ENCODE assay signal across 8 cellular contexts in genomic region chr4:152014280-152014679, GRCh38.
DNase-seq lines count a peak whose midpoint lies in the region; ATAC-seq and TF ChIP-seq lines count a peak whose summit lies in the region.

No MANE protein-coding gene starts in this region.

- H3K36me3 ChIP-seq in CD4-positive, CD25-positive, alpha-beta regulatory T cell (ENCODE audit: control insufficient read depth, insufficient read depth, low read length), result no peaks in the 10 kb centered on the region
- H3K36me3 ChIP-seq in stomach, result no peaks in the 10 kb centered on the region

- H3K27ac ChIP-seq in CD4-positive, CD25-positive, alpha-beta regulatory T cell (ENCODE audit: insufficient read depth, low read length, poor library complexity, severe bottlenecking), result no peak overlapping the region
- H3K27ac ChIP-seq in stomach, result no peak overlapping the region

- no peaks in the 10 kb centered on the region for H3K9me3 ChIP-seq in CD4-positive, CD25-positive, alpha-beta regulatory T cell (ENCODE audit: control insufficient read depth in 2 of 2, low read length in 2 of 2)
- peaks cover 0 to 8% (median 4%) of the 10 kb centered on the region in 4 donors for H3K9me3 ChIP-seq in stomach

- TF ChIP-seq CTCF in stomach (IDR thresholded peaks at IDR 0.05), result no peak

- no peak for TF ChIP-seq POLR2A in stomach (IDR thresholded peaks at IDR 0.05)

- H3K4me3 Mint-ChIP-seq in CD4-positive, CD25-positive, alpha-beta regulatory T cell, result peak overlapping the region in 3 of 4 donors; percentile 33 to 55 (median 54)

- peak overlapping the region in 2 of 3 donors; percentile 84 to 85 for H3K27ac Mint-ChIP-seq in CD4-positive, CD25-positive, alpha-beta regulatory T cell

- H3K4me3 ChIP-seq in CD4-positive, CD25-positive, alpha-beta regulatory T cell (ENCODE audit: low read depth, low read length), result peak overlapping the region; percentile 44
- H3K4me3 ChIP-seq in stomach, result no peak overlapping the region

- H3K27me3 Mint-ChIP-seq in CD4-positive, CD25-positive, alpha-beta regulatory T cell, result no peaks in the 10 kb centered on the region

- intact Hi-C loops in stomach (cut with DNase I; ENCODE audit: low total_unique reads), result no loop called here

- H3K4me1 ChIP-seq in CD4-positive, CD25-positive, alpha-beta regulatory T cell (ENCODE audit: control insufficient read depth, insufficient read depth, low read length, poor library complexity, severe bottlenecking), result peaks cover 22% of the 10 kb centered on the region
- H3K4me1 ChIP-seq in stomach, result peaks cover 0 to 9% (median 3%) of the 10 kb centered on the region in 4 donors

- H3K9me3 Mint-ChIP-seq in CD4-positive, CD25-positive, alpha-beta regulatory T cell, result peaks cover 0 to 2% (median 0%) of the 10 kb centered on the region in 7 donors

- H3K36me3 Mint-ChIP-seq in CD4-positive, CD25-positive, alpha-beta regulatory T cell, result no peaks in the 10 kb centered on the region

- H3K27me3 ChIP-seq in CD4-positive, CD25-positive, alpha-beta regulatory T cell (ENCODE audit: control insufficient read depth, insufficient read depth, low read length), result no peaks in the 10 kb centered on the region
- H3K27me3 ChIP-seq in stomach, result no peaks in the 10 kb centered on the region

- peaks cover 16 to 48% (median 37%) of the 10 kb centered on the region in 4 donors for H3K4me1 Mint-ChIP-seq in CD4-positive, CD25-positive, alpha-beta regulatory T cell

- ATAC-seq in CD4-positive, CD25-positive, alpha-beta regulatory T cell (ENCODE audit: low read depth in 2 of 2), result peak in 1 of 2 donors; percentile 66
- ATAC-seq in GM21367 (IDR thresholded peaks at IDR 0.05; ENCODE audit: unreplicated experiment) (peak; percentile 98), HG03571 (IDR thresholded peaks at IDR 0.05; ENCODE audit: unreplicated experiment) (peak; percentile 78)

- no peak for TF ChIP-seq EP300 in stomach (IDR thresholded peaks at IDR 0.05)

- DNase-seq in CD4-positive, CD25-positive, alpha-beta regulatory T cell, result peak in 1 of 3 donors; percentile 73
- DNase-seq in activated effector memory CD4-positive, alpha-beta T cell treated with anti-CD3 and anti-CD28 coated beads, Interleukin-2, amount 50 U/mL, for 16 hours, result peak; percentile 82
- no peak for DNase-seq in globus pallidus (ENCODE audit: low spot score)
- no peak for DNase-seq in OCI-M2 (lab: John Stamatoyannopoulos, UW; ENCODE audit: unreplicated experiment)
- DNase-seq in stomach, result no peak
- no peak for DNase-seq in NCI-H2196 treated with DMSO at 0.1 percent for 48 hours (lab: John Stamatoyannopoulos, UW; ENCODE audit: unreplicated experiment)

- WGBS in stomach, 5 donors, result 42 to 64% (median 49%) methylated on average over 3 of the region's 3 CpGs
